In genomic region chr9:26508897-26509296, GRCh38 we compare ENCODE assay signal across 24 cellular contexts.
"Had no signal": no experiment of that assay in that cellular context is flagged by ENCODE, and none has a peak within 500 bp of the region (broad histone marks: within the 10 kb centered on the region; RNA-seq: fewer than 3 reads in every experiment).

No MANE protein-coding gene starts in this region.

- H3K36me3 ChIP-seq: colonic mucosa, esophagus muscularis mucosa, esophagus squamous epithelium, gastrocnemius medialis, gastroesophageal sphincter, heart left ventricle, heart right ventricle had no signal

- H3K4me3 ChIP-seq: colonic mucosa, coronary artery, dorsolateral prefrontal cortex, esophagus muscularis mucosa, esophagus squamous epithelium, gastrocnemius medialis, gastroesophageal sphincter, heart left ventricle, heart right ventricle had no signal

- DNase-seq: colonic mucosa; cortex of kidney; dermis blood vessel endothelial cell; dorsolateral prefrontal cortex; effector CD4-positive, alpha-beta T cell; effector CD8-positive, alpha-beta T cell; effector memory CD4-positive, alpha-beta T cell; effector memory CD8-positive, alpha-beta T cell; endodermal cell; erythroblast; esophagus squamous epithelium; foreskin fibroblast; foreskin keratinocyte; foreskin melanocyte; gastrocnemius medialis; glutamatergic neuron; head of caudate nucleus; heart left ventricle; heart right ventricle had no signal

- H3K4me1 ChIP-seq: colonic mucosa, esophagus muscularis mucosa, esophagus squamous epithelium, foreskin keratinocyte, gastrocnemius medialis, gastroesophageal sphincter, heart left ventricle, heart right ventricle had no signal

- H3K27me3 ChIP-seq: colonic mucosa, dorsolateral prefrontal cortex, esophagus muscularis mucosa, esophagus squamous epithelium, foreskin keratinocyte, gastrocnemius medialis, gastroesophageal sphincter, heart left ventricle, heart right ventricle had no signal

- ATAC-seq: effector memory CD8-positive, alpha-beta T cell; esophagus mucosa; foreskin keratinocyte; gastrocnemius medialis; gastroesophageal sphincter; heart left ventricle; heart right ventricle had no signal

- H3K27ac ChIP-seq: colonic mucosa, coronary artery, dorsolateral prefrontal cortex, epithelial cell of prostate, esophagus muscularis mucosa, esophagus squamous epithelium, foreskin keratinocyte, gastrocnemius medialis, gastroesophageal sphincter, heart left ventricle, heart right ventricle had no signal

- H3K9me3 ChIP-seq: colonic mucosa, esophagus muscularis mucosa, esophagus squamous epithelium, gastrocnemius medialis, gastroesophageal sphincter, heart left ventricle, heart right ventricle had no signal
